In the genomic region with DNA sequence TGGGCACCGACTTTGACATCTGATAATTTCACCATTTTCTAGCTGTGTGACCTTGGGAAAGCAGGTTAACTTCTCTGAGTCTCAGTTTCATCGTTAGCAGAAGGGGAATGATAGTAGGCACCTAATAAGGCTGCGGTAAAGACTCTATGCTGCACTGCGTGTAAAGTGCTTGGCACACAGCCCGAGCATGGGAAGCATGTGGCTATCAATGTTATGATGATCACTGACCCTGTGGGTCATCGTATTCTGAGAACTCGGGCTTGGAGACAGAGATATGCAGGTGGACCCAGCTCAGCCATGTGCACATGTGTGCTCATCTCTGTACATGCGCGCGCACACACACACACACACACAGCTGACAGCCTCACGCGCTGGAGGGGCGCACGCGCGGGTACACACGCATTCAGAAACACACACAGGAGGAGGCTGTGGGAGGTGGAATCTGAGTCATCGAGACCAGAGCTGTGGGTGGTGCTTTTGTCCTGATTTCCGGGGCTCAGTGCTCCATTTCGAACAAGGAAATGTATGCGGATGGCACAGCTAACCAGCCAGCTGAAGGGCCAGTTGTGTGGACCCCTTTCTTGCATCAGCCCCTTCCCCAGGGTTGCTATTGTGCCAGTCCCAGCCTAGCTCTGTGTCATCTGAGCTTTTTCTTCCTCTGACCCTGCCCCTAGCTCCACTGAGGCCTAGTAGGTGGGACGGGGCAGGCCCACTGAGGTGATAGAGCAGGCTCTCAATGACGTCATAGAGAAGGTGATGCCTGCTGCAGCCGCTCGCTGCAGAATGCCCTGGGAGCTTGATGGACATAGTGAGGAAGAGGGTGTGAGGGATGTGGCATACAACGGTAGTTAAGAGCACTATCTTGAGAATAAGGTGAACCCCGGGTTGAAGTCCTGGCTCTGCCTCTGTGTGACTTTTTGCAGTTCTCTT, we compare ENCODE assay signal across 8 cellular contexts. TPM values are rescaled to one million over a fixed set of nuclear protein-coding genes. Genes with fewer than 3 reads are reported as not detected.
DNase-seq lines count a peak whose midpoint lies in the region; ATAC-seq and TF ChIP-seq lines count a peak whose summit lies in the region.

No MANE protein-coding gene starts in this region.

- no peak overlapping the region for H2AK5ac ChIP-seq in H9 (ENCODE audit: insufficient read length, low read length)

- H3K4me3 ChIP-seq in NB4 (ENCODE audit: low read depth, low read length) = no peak overlapping the region
- H3K4me3 ChIP-seq in lower leg skin (ENCODE audit: low read depth, poor library complexity, severe bottlenecking) = no peak overlapping the region

- no peaks in the 10 kb centered on the region for H3K36me3 Mint-ChIP-seq in activated CD8-positive, alpha-beta T cell treated with anti-CD3 and anti-CD28 coated beads for 36 hours (ENCODE audit: low read depth)
- no peaks in the 10 kb centered on the region for H3K36me3 Mint-ChIP-seq in H9 (ENCODE audit: insufficient read depth in 1 of 3, low read depth in 3 of 3)

- no peak overlapping the region for H3K23ac ChIP-seq in H9 (ENCODE audit: insufficient read length, low read depth, low read length)

- peak; percentile 80 for ATAC-seq in activated CD8-positive, alpha-beta T cell treated with anti-CD3 and anti-CD28 coated beads for 36 hours
- peak; percentile 40 for ATAC-seq in esophagus mucosa

- DNase-seq in NB4 (ENCODE audit: low read depth) (peak; percentile 52), GM03348 (ENCODE audit: low spot score) (no peak), lower leg skin (ENCODE audit: low spot score in 2 of 2) (no peak), H9 (no peak), cortex of kidney (lab: John Stamatoyannopoulos, UW) (no peak)
- DNase-seq in activated CD8-positive, alpha-beta T cell treated with anti-CD3 and anti-CD28 coated beads for 36 hours = peak; percentile 88
- DNase-seq in stimulated activated CD8-positive, alpha-beta memory T cell treated with anti-CD3 and anti-CD28 coated beads, Interleukin-12 subunit alpha, Interleukin-12 subunit beta, amount 100 ng/mL, for 24 hours (ENCODE audit: extremely low read depth) = peak; percentile 49

- no peak overlapping the region for H4K5ac ChIP-seq in H9 (ENCODE audit: insufficient read length, low read depth, low read length)

- no peak overlapping the region for H3K14ac ChIP-seq in H9 (ENCODE audit: insufficient read depth, low read length)

- no peak overlapping the region for H2BK120ac ChIP-seq in H9 (ENCODE audit: low read depth, low read length, poor library complexity, severe bottlenecking)

- no peak overlapping the region for H4K91ac ChIP-seq in H9 (ENCODE audit: insufficient read length, low read depth, low read length)

- no peak overlapping the region for H3T11ph ChIP-seq in H9 (ENCODE audit: low read length)

- POLR2A ChIA-PET in activated CD8-positive, alpha-beta T cell treated with anti-CD3 and anti-CD28 coated beads for 36 hours (lab: Charles Lee) = interaction anchor here (0.6 to 2.7 kb wide), 7 partner anchors 9 to 373 kb away, joined by 3 to 9 read pairs (median 4); no protein-coding TSS in a partner anchor

- H4K20me1 ChIP-seq in H9 (ENCODE audit: control insufficient read depth, insufficient read depth, insufficient read length) = no peaks in the 10 kb centered on the region

- H3K18ac ChIP-seq in H9 (ENCODE audit: insufficient read length, low read depth, low read length) = no peak overlapping the region

- no peak overlapping the region for H3K4me2 ChIP-seq in H9 (ENCODE audit: insufficient read depth, insufficient read length, low read length)

- H3K4me3 Mint-ChIP-seq in activated CD8-positive, alpha-beta T cell treated with anti-CD3 and anti-CD28 coated beads for 36 hours = peak overlapping the region; percentile 68
- H3K4me3 Mint-ChIP-seq in H9 = peak overlapping the region in 1 of 2 experiments; percentile 78; a peak in 3 of 5 replicates

- H2BK12ac ChIP-seq in H9 (ENCODE audit: insufficient read length, low read depth, low read length) = no peak overlapping the region

- H3K4me1 Mint-ChIP-seq in activated CD8-positive, alpha-beta T cell treated with anti-CD3 and anti-CD28 coated beads for 36 hours (ENCODE audit: low read depth) = peaks cover 19% of the 10 kb centered on the region
- H3K4me1 Mint-ChIP-seq in H9 = peaks cover 28 to 36% of the 10 kb centered on the region in 2 experiments

- no peaks in the 10 kb centered on the region for H3K79me1 ChIP-seq in H9 (ENCODE audit: insufficient read depth, low read depth, low read length, poor library complexity, severe bottlenecking)

- no peaks in the 10 kb centered on the region for H3K9me3 ChIP-seq in H9 (ENCODE audit: control insufficient read depth, low read depth, low read length)

- H2BK20ac ChIP-seq in H9 (ENCODE audit: low read depth, low read length, poor library complexity, severe bottlenecking) = no peak overlapping the region

- H2BK15ac ChIP-seq in H9 (ENCODE audit: low read depth, low read length) = no peak overlapping the region

- H3K27me3 ChIP-seq in H9 (ENCODE audit: insufficient read depth, low read length) = no peaks in the 10 kb centered on the region

- H2AFZ ChIP-seq in H9 (ENCODE audit: low read length) = no peak overlapping the region

- no peak for TF ChIP-seq CTCF in NB4 (IDR thresholded peaks at IDR 0.05; ENCODE audit: low read depth, low read length)
- TF ChIP-seq CTCF in activated CD8-positive, alpha-beta T cell treated with anti-CD3 and anti-CD28 coated beads for 36 hours (IDR thresholded peaks at IDR 0.05) = no peak
- no peak for TF ChIP-seq CTCF in lower leg skin (IDR thresholded peaks at IDR 0.05)
- no peak for TF ChIP-seq CTCF in H9 (conservative IDR thresholded peaks at IDR 0.05)

- H3K27ac Mint-ChIP-seq in activated CD8-positive, alpha-beta T cell treated with anti-CD3 and anti-CD28 coated beads for 36 hours = peak overlapping the region; percentile 68
- H3K27ac Mint-ChIP-seq in H9 = no peak overlapping the region; a peak in 1 of 7 replicates

- H2BK5ac ChIP-seq in H9 (ENCODE audit: insufficient read length, low read length) = no peak overlapping the region

- TF ChIP-seq POLR2A in NB4 (IDR thresholded peaks at IDR 0.05; ENCODE audit: extremely low read depth, insufficient read length) = no peak
- TF ChIP-seq POLR2A in lower leg skin (IDR thresholded peaks at IDR 0.05) = no peak

- no peaks in the 10 kb centered on the region for H3K23me2 ChIP-seq in H9 (ENCODE audit: insufficient read length, low read depth, low read length, poor library complexity, severe bottlenecking)

- H3K4me1 ChIP-seq in H9 (ENCODE audit: insufficient read depth, low read length) = peaks cover 4% of the 10 kb centered on the region; the same call in 1 of the 2 replicates

- no peak overlapping the region for H3K4ac ChIP-seq in H9 (ENCODE audit: low read depth, low read length)

- H4K8ac ChIP-seq in H9 (replicated peaks; ENCODE audit: insufficient read length, low read depth, low read length) = no peak overlapping the region

- CTCF ChIA-PET in activated CD8-positive, alpha-beta T cell treated with anti-CD3 and anti-CD28 coated beads for 36 hours (lab: Charles Lee) = interaction anchor here (0.7 to 9.7 kb wide), 37 partner anchors 9 to 307 kb away, joined by 3 to 205 read pairs (median 5); a partner anchor contains a TSS

- H3K27me3 Mint-ChIP-seq in activated CD8-positive, alpha-beta T cell treated with anti-CD3 and anti-CD28 coated beads for 36 hours = peaks cover 15% of the 10 kb centered on the region
- peaks cover 35% of the 10 kb centered on the region for H3K27me3 Mint-ChIP-seq in H9 (ENCODE audit: low read depth)

- H3K56ac ChIP-seq in H9 (ENCODE audit: insufficient read length, low read depth, low read length) = no peak overlapping the region

- no peak overlapping the region for H3K27ac ChIP-seq in H9 (ENCODE audit: insufficient read length, low read depth, low read length)

- H3K9ac ChIP-seq in H9 (ENCODE audit: extremely low read depth, insufficient read length, low read length) = no peak overlapping the region

- H3K79me2 ChIP-seq in H9 (ENCODE audit: insufficient read depth, low read length) = no peaks in the 10 kb centered on the region

- intact Hi-C loops in activated CD8-positive, alpha-beta T cell treated with anti-CD3 and anti-CD28 coated beads for 36 hours (cut with micrococcal nuclease) = loop anchor here (2.0 kb wide), 2 partner anchors 186 to 268 kb away; a partner anchor contains a TSS
- intact Hi-C loops in lower leg skin (cut with DNase I; ENCODE audit: low total_unique reads) = loop anchor here (5.0 to 10.0 kb wide), 2 partner anchors 264 to 452 kb away; a partner anchor contains a TSS

- 73 to 79% methylated on average over 27 of the region's 27 CpGs for whole genome bisulfite sequencing in lower leg skin, 2 donors
- WGBS in H9 (ENCODE audit: extremely low coverage, insufficient read length, low lambda C conversion rate) = no CpG with 5 or more reads among the region's 27 CpGs

- H3K9me3 Mint-ChIP-seq in activated CD8-positive, alpha-beta T cell treated with anti-CD3 and anti-CD28 coated beads for 36 hours = no peaks in the 10 kb centered on the region
- H3K9me3 Mint-ChIP-seq in H9 = no peaks in the 10 kb centered on the region

RNA-seq across cellular contexts. Expression of a gene that starts 11.2 kb away (rescaled TPM):
- 1 to 10 TPM; 5.9 to 7.2 TPM for total RNA-seq in activated CD8-positive, alpha-beta T cell treated with anti-CD3 and anti-CD28 coated beads for 36 hours
- 3.3 TPM for total RNA-seq in esophagus mucosa
- total RNA-seq in lower leg skin = 1 to 10 TPM; 2.1 to 4.2 (median 3.7) TPM
- 27.3 and 27.6 TPM in 2 replicates for total RNA-seq in H9 (2021)

RNA-seq across cellular contexts. Expression of a gene that starts 42.0 kb away (rescaled TPM):
- 10 to 100 TPM; 30.1 to 31.8 TPM for total RNA-seq in activated CD8-positive, alpha-beta T cell treated with anti-CD3 and anti-CD28 coated beads for 36 hours
- total RNA-seq in esophagus mucosa (5.8 TPM), lower leg skin (100 to 1,000 TPM in 2 of 4 donors, 10 to 100 TPM in 2; 72.1 to 136 (median 101) TPM), H9 (2021) (23.1 and 23.4 TPM in 2 replicates)

RNA-seq across cellular contexts. Expression of a gene that starts 56.4 kb away (rescaled TPM):
- total RNA-seq in activated CD8-positive, alpha-beta T cell treated with anti-CD3 and anti-CD28 coated beads for 36 hours = 10 to 100 TPM; 31.4 to 35.6 TPM
- total RNA-seq in esophagus mucosa = 4.5 TPM
- total RNA-seq in lower leg skin = 10 to 100 TPM in 2 of 4 donors, 1 to 10 TPM in 2; 5.9 to 11.4 (median 9.0) TPM
- 9.8 and 11.1 TPM in 2 replicates for total RNA-seq in H9 (2021)

RNA-seq across cellular contexts. Expression of a gene that starts 56.5 kb away (rescaled TPM):
- total RNA-seq in activated CD8-positive, alpha-beta T cell treated with anti-CD3 and anti-CD28 coated beads for 36 hours = 10 to 100 TPM; 94.8 to 98.3 TPM
- 48.2 TPM for total RNA-seq in esophagus mucosa
- 10 to 100 TPM; 49.4 to 66.4 (median 52.7) TPM for total RNA-seq in lower leg skin
- 98.3 and 98.5 TPM in 2 replicates for total RNA-seq in H9 (2021)

Comparison
In these comparisons a context has a peak if more than half of its experiments do, and no peak if none do; other contexts are left out.
1. DNase-seq: peak in NB4 (single experiment), activated CD8-positive, alpha-beta T cell treated with anti-CD3 and anti-CD28 coated beads for 36 hours (single experiment) and stimulated activated CD8-positive, alpha-beta memory T cell treated with anti-CD3 and anti-CD28 coated beads, Interleukin-12 subunit alpha, Interleukin-12 subunit beta, amount 100 ng/mL, for 24 hours (single experiment); none in GM03348 (single experiment), lower leg skin (0 of 2), H9 (single experiment) and cortex of kidney (single experiment).